In genomic region chr12:131989021-131989420, GRCh38 we compare ENCODE assay signal across 16 cellular contexts. TPM values are rescaled to one million over a fixed set of nuclear protein-coding genes. Genes with fewer than 3 reads are reported as not detected.
DNase-seq lines count a peak whose midpoint lies in the region; ATAC-seq lines count a peak whose summit lies in the region.
"Had no signal": no experiment of that assay in that cellular context is flagged by ENCODE, and none has a peak within 500 bp of the region (broad histone marks: within the 10 kb centered on the region; RNA-seq: fewer than 3 reads in every experiment).

No MANE protein-coding gene starts in this region.

- no peaks in the 10 kb centered on the region for H3K9me2 ChIP-seq in Karpas-422 (replicated peaks; ENCODE audit: insufficient read depth, low read length)

- H3K27me3 ChIP-seq in H7 (ENCODE audit: control insufficient read depth, insufficient read depth, low read length) (no peaks in the 10 kb centered on the region), iPS DF 6.9 (ENCODE audit: control insufficient read depth, insufficient read depth, low read length) (no peaks in the 10 kb centered on the region), Karpas-422 (ENCODE audit: low read length) (no peaks in the 10 kb centered on the region)

- H3K9ac ChIP-seq in Karpas-422 (ENCODE audit: low read length): no peak overlapping the region

- peaks cover 1 to 14% of the 10 kb centered on the region in 2 donors for H3K4me1 Mint-ChIP-seq in effector memory CD8-positive, alpha-beta T cell (ENCODE audit: low read depth in 2 of 2)

- no peaks in the 10 kb centered on the region for H3K9me3 ChIP-seq in iPS DF 6.9 (ENCODE audit: control insufficient read depth, insufficient read depth, low read length)
- H3K9me3 ChIP-seq in Karpas-422 (ENCODE audit: low read length): no peaks in the 10 kb centered on the region
- H3K9me3 ChIP-seq: HAP-1 had no signal

- H3K27ac Mint-ChIP-seq in effector memory CD8-positive, alpha-beta T cell: no peak overlapping the region

- no peaks in the 10 kb centered on the region for H3K27me3 Mint-ChIP-seq in effector memory CD8-positive, alpha-beta T cell

- H3K9me3 Mint-ChIP-seq in effector memory CD8-positive, alpha-beta T cell: no peaks in the 10 kb centered on the region

- H3K36me3 ChIP-seq in H7 (replicated peaks; ENCODE audit: control insufficient read depth, insufficient read depth, low read length): peaks cover 38% of the 10 kb centered on the region
- H3K36me3 ChIP-seq in iPS DF 6.9 (ENCODE audit: control insufficient read depth, insufficient read depth, low read length): peaks cover 15% of the 10 kb centered on the region; the same call in 1 of the 2 replicates
- peaks cover 18% of the 10 kb centered on the region; the same call in 1 of the 2 replicates for H3K36me3 ChIP-seq in Karpas-422 (ENCODE audit: insufficient read depth, low read length)

- H3K4me2 ChIP-seq in Karpas-422 (ENCODE audit: low read depth, low read length, poor library complexity, severe bottlenecking): no peak overlapping the region

- H3K4me3 ChIP-seq in H7 (ENCODE audit: insufficient read depth, low read depth, low read length) (no peak overlapping the region), iPS DF 6.9 (ENCODE audit: low read length) (no peak overlapping the region), Karpas-422 (ENCODE audit: low read length) (no peak overlapping the region)
- H3K4me3 ChIP-seq: HAP-1 had no signal

- H3K4me1 ChIP-seq in iPS DF 6.9 (ENCODE audit: control insufficient read depth, insufficient read depth, low read length) (peaks cover 13% of the 10 kb centered on the region), Karpas-422 (ENCODE audit: low read length) (no peaks in the 10 kb centered on the region)
- H3K4me1 ChIP-seq: HAP-1 had no signal

- no CpG with 5 or more reads among the region's 12 CpGs for WGBS in iPS DF 6.9 (ENCODE audit: insufficient coverage, insufficient read length)

- peaks cover 86% of the 10 kb centered on the region for H3K36me3 Mint-ChIP-seq in effector memory CD8-positive, alpha-beta T cell (ENCODE audit: insufficient read depth)

- no peak overlapping the region for H2AFZ ChIP-seq in Karpas-422 (ENCODE audit: low read length)

- H3K4me3 Mint-ChIP-seq in effector memory CD8-positive, alpha-beta T cell: no peak overlapping the region

- H3K27ac ChIP-seq in angular gyrus (ENCODE audit: low read depth, low read length) (peak overlapping the region; percentile 70), iPS DF 6.9 (ENCODE audit: low read length) (peak overlapping the region; percentile 7), Karpas-422 (ENCODE audit: low read length) (no peak overlapping the region)

- DNase-seq in H7: peak; percentile 48
- no peak for DNase-seq in iPS DF 6.9 (ENCODE audit: low read depth, low spot score)
- DNase-seq in retina: peak; percentile 26
- no peak for DNase-seq in effector memory CD8-positive, alpha-beta T cell
- no peak for DNase-seq in ACHN
- no peak for DNase-seq in Karpas-422
- DNase-seq in NCI-H2171 (lab: John Stamatoyannopoulos, UW): no peak
- DNase-seq: EL; NCI-H1092; NCI-H2107; NCI-H69; NK-92 treated with Interleukin-12 subunit alpha and Interleukin-12 subunit beta, amount 100 ng/mL, for 24 hours; OCI-M1; RPMI8226 had no signal

- no peak for ATAC-seq in effector memory CD8-positive, alpha-beta T cell (replicated peaks)

- no peaks in the 10 kb centered on the region for H3K79me2 ChIP-seq in Karpas-422 (ENCODE audit: low read length)

- no peaks in the 10 kb centered on the region for H4K20me1 ChIP-seq in Karpas-422 (ENCODE audit: insufficient read depth, low read depth, low read length)

- in situ Hi-C loops in ACHN (cut with HindIII; ENCODE audit: low pct_ligation_motif_present, low pct_unique_long_range_greater_than_20kb, low sequenced_read_pairs): no loop called here

RNA-seq across cellular contexts. Expression of gene EP400, which starts 39.3 kb away (rescaled TPM):
- 7.4 and 9.9 TPM in 2 replicates for total RNA-seq in H7 (2014; rRNA removed; shearing (Covaris generic))
- 13.7 and 16.8 TPM in 2 replicates for total RNA-seq in Karpas-422 (2014; rRNA removed; shearing (Covaris generic); ENCODE audit: low replicate concordance)

RNA-seq across cellular contexts. Expression of gene PUS1, which starts 59.9 kb away (rescaled TPM):
- 31.1 and 36.7 TPM in 2 replicates for total RNA-seq in H7 (2014; rRNA removed; shearing (Covaris generic))
- 11.9 and 32.3 TPM in 2 replicates for total RNA-seq in Karpas-422 (2014; rRNA removed; shearing (Covaris generic); ENCODE audit: low replicate concordance)

Comparison
In these comparisons a context has a peak if more than half of its experiments do, and no peak if none do; other contexts are left out.
1. DNase-seq: peak in H7 (single experiment) and retina (single experiment); none in iPS DF 6.9 (single experiment), effector memory CD8-positive, alpha-beta T cell (0 of 3), ACHN (single experiment), Karpas-422 (single experiment) and NCI-H2171 (single experiment).